Comparison of ENCODE assay signal across 7 cellular contexts in the genomic region with DNA sequence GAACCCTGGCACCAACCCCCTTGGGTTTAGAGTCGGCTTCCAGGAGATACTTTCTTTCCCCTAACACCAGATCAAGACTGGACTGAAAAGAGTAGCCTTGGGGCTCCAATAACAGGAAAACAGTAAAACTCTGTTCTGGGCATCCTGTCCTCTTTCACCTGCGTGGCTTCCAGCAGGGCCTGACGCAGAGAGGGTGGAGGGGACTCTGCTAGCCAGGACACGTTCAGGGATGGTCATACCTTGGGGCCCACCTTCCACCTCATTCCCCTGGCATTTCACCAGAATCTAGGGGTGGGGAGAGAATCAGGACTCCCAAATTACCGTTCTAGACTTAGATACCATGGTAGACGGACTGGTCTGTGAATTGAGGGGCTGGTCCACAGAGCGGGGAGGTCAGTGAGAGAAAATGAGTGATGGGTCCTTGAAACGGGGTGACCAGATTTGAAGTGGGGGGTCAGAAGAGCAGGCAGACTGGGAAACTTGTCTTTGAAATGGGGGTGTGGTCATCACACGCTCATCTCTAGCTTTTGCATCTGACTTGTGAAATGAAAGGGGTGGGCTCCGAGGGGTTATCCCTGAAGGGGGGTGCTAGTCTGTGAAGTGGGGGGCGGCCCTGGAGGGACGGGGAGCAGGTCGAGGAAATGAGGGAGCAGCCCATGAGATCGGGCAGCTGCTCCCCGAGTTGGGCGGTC. TPM values are rescaled to one million over a fixed set of nuclear protein-coding genes. Genes with fewer than 3 reads are reported as not detected.
DNase-seq lines count a peak whose midpoint lies in the region; ATAC-seq, FAIRE-seq and TF ChIP-seq lines count a peak whose summit lies in the region.

No MANE protein-coding gene starts in this region.

- no peak for TF ChIP-seq CTCF in astrocyte of the spinal cord (IDR thresholded peaks at IDR 0.05; ENCODE audit: low read depth, low read length)
- TF ChIP-seq CTCF in HepG2 (CRISPR knock-in tag; IDR thresholded peaks at IDR 0.05) = no peak
- TF ChIP-seq CTCF in testis (IDR thresholded peaks at IDR 0.05) = no peak

- no peak for TF ChIP-seq EP300 in HepG2 (IDR thresholded peaks at IDR 0.05; ENCODE audit: low read depth in 2 of 2, low read length in 2 of 2)
- TF ChIP-seq EP300 in HepG2 (CRISPR knock-in tag; IDR thresholded peaks at IDR 0.05; ENCODE audit: borderline replicate concordance) = no peak

- in situ Hi-C loops in astrocyte of the spinal cord (cut with HindIII; ENCODE audit: low sequenced_read_pairs) = no loop called here
- in situ Hi-C loops in HepG2 (cut with HindIII; ENCODE audit: extremely low pct_ligation_motif_present, low pct_unique_long_range_greater_than_20kb) = loop anchor here (5.0 to 10.0 kb wide), 2 partner anchors 32 to 50 kb away; no protein-coding TSS in a partner anchor

- no peaks in the 10 kb centered on the region for H3K79me2 ChIP-seq in Karpas-422 (ENCODE audit: low read length)
- H3K79me2 ChIP-seq in HepG2 (ENCODE audit: insufficient read depth, low read length) = peaks cover 41% of the 10 kb centered on the region

- H3K9me3 ChIP-seq in Karpas-422 (ENCODE audit: low read length) = no peaks in the 10 kb centered on the region
- H3K9me3 ChIP-seq in HepG2 (ENCODE audit: low read length) = no peaks in the 10 kb centered on the region
- no peaks in the 10 kb centered on the region for H3K9me3 ChIP-seq in testis

- FAIRE-seq in HepG2 (lab: Jason Lieb, UNC) = no peak
- FAIRE-seq in urothelium cell line (lab: Jason Lieb, UNC) = no peak

- peak; percentile 12; the same call in 1 of the 3 replicates for ATAC-seq in HepG2
- no peak for ATAC-seq in GM21360 (IDR thresholded peaks at IDR 0.05; ENCODE audit: unreplicated experiment)

- BruUV-seq in HepG2 (replicated peaks; lab: Mats Ljungman, UMichigan) = no TSS peak

- WGBS in HepG2 (ENCODE audit: low lambda C conversion rate) = 16% methylated on average over 14 of the region's 16 CpGs
- 8% methylated on average over 14 to 16 of the region's 16 CpGs for WGBS in testis, 2 donors

- intact Hi-C loops in HepG2 (cut with micrococcal nuclease; ENCODE audit: unreplicated experiment) = loop anchor here (1.0 kb wide), 1 partner anchor 36 kb away; no protein-coding TSS in a partner anchor
- intact Hi-C loops in testis (cut with DNase I; ENCODE audit: low total_unique reads) = no loop called here

- no peaks in the 10 kb centered on the region for H3K36me3 ChIP-seq in Karpas-422 (ENCODE audit: insufficient read depth, low read length)
- H3K36me3 ChIP-seq in HepG2 (replicated peaks in 1 of 2; ENCODE audit: control insufficient read depth in 1 of 2, insufficient read depth in 2 of 2, low read length in 2 of 2) = no peaks in the 10 kb centered on the region; a peak in 2 of 5 replicates
- H3K36me3 ChIP-seq in testis (ENCODE audit: low read depth, missing control alignments) = no peaks in the 10 kb centered on the region

- CTCF ChIA-PET in HepG2 (lab: Yijun Ruan, JAX; ENCODE audit: low intra/inter-chr PET ratio, low total read pairs) = interaction anchor here (1.9 to 4.0 kb wide), 2 partner anchors 30 to 36 kb away, joined by 20 to 51 read pairs; no protein-coding TSS in a partner anchor

- H3K4me2 ChIP-seq in Karpas-422 (ENCODE audit: low read depth, low read length, poor library complexity, severe bottlenecking) (peak overlapping the region; percentile 96), HepG2 (ENCODE audit: low read depth, low read length) (peak overlapping the region; percentile 85)

- POLR2A ChIA-PET in HepG2 (lab: Yijun Ruan, JAX) = interaction anchor here (0.7 to 13.4 kb wide), 9 partner anchors 27 to 715 kb away, joined by 3 to 265 read pairs (median 6); a partner anchor contains a TSS

- H3K9me2 ChIP-seq in Karpas-422 (replicated peaks; ENCODE audit: insufficient read depth, low read length) = no peaks in the 10 kb centered on the region

- H3K27ac ChIP-seq in Karpas-422 (ENCODE audit: low read length) (no peak overlapping the region), HepG2 (ENCODE audit: extremely low read length, insufficient read depth, low read length) (no peak overlapping the region), testis (peak overlapping the region; percentile 94 to 95)

- H2AFZ ChIP-seq in Karpas-422 (ENCODE audit: low read length) (peak overlapping the region; percentile 62), HepG2 (ENCODE audit: low read length) (no peak overlapping the region)

- peaks cover 15% of the 10 kb centered on the region for H3K4me1 ChIP-seq in Karpas-422 (ENCODE audit: low read length)
- peaks cover 80% of the 10 kb centered on the region for H3K4me1 ChIP-seq in HepG2 (ENCODE audit: insufficient read depth, low read length)
- peaks cover 39% of the 10 kb centered on the region for H3K4me1 ChIP-seq in testis

- no peaks in the 10 kb centered on the region for H3K27me3 ChIP-seq in Karpas-422 (ENCODE audit: low read length)
- H3K27me3 ChIP-seq in HepG2 (ENCODE audit: control insufficient read depth in 1 of 2, insufficient read depth in 2 of 2, low read length in 2 of 2) = no peaks in the 10 kb centered on the region
- no peaks in the 10 kb centered on the region for H3K27me3 ChIP-seq in testis

- H3K9ac ChIP-seq in Karpas-422 (ENCODE audit: low read length) (peak overlapping the region; percentile 74), HepG2 (ENCODE audit: insufficient read depth, low read depth, low read length) (peak overlapping the region; percentile 84)

- DNase-seq in Karpas-422 = no peak
- DNase-seq in astrocyte of the spinal cord (ENCODE audit: low read depth, low spot score) = no peak
- no peak for DNase-seq in HepG2 (ENCODE audit: low spot score)
- DNase-seq in testis = no peak
- DNase-seq in retina = no peak
- no peak for DNase-seq in urothelium cell line (ENCODE audit: low spot score)

- TF ChIP-seq RAD21 in HepG2 (CRISPR knock-in tag; IDR thresholded peaks at IDR 0.05) = no peak

- peaks cover 11% of the 10 kb centered on the region for H4K20me1 ChIP-seq in Karpas-422 (ENCODE audit: insufficient read depth, low read depth, low read length)
- peaks cover 3% of the 10 kb centered on the region; the same call in 1 of the 2 replicates for H4K20me1 ChIP-seq in HepG2 (ENCODE audit: insufficient read depth, low read length)

- TF ChIP-seq POLR2A in HepG2 (IDR thresholded peaks at IDR 0.05; ENCODE audit: insufficient read depth in 1 of 2, low read depth in 2 of 2, low read length in 2 of 2) = no peak
- TF ChIP-seq POLR2A in testis (IDR thresholded peaks at IDR 0.05) = no peak

- H3K4me3 ChIP-seq in Karpas-422 (ENCODE audit: low read length) (peak overlapping the region; percentile 79), astrocyte of the spinal cord (ENCODE audit: low read depth, low read length) (peak overlapping the region; percentile 93), HepG2 (replicated peaks in 1 of 3; ENCODE audit: insufficient read depth in 1 of 3, low read depth in 2 of 3, low read length in 3 of 3) (peak overlapping the region; percentile 76 to 97 (median 88)), testis (peak overlapping the region; percentile 94 to 95)

RNA-seq across cellular contexts. Expression of a gene that starts 0.9 kb away (rescaled TPM):
- 1.9 and 2.5 TPM in 2 replicates for total RNA-seq in Karpas-422 (2014; rRNA removed; shearing (Covaris generic); ENCODE audit: low replicate concordance)
- total RNA-seq in HepG2 (2016; rRNA removed; fragmentation: Illumina TruSeq; extraction: Trizol) (13.6 and 14.2 TPM in 2 replicates), testis (10 to 100 TPM; 81.8 to 84.9 TPM)
- total RNA-seq in HepG2 (2016; cell fraction: cytosol; rRNA removed; fragmentation: Illumina TruSeq; extraction: Trizol; ENCODE audit: low read depth) = 2.8 and 2.9 TPM in 2 replicates
- total RNA-seq in HepG2 (2016; cell fraction: insoluble cytoplasmic fraction; rRNA removed; fragmentation: Illumina TruSeq; extraction: Trizol) = 10.2 and 11.3 TPM in 2 replicates
- 10.5 and 13.4 TPM in 2 replicates for total RNA-seq in HepG2 (2016; cell fraction: membrane; rRNA removed; fragmentation: Illumina TruSeq; extraction: Trizol)
- total RNA-seq in HepG2 (2016; cell fraction: nucleus; rRNA removed; fragmentation: Illumina TruSeq; extraction: Trizol) = 10.6 and 14.0 TPM in 2 replicates
- polyA plus RNA-seq in HepG2 (2011; rRNA removed) (13.9 and 14.2 TPM in 2 replicates), testis (ENCODE audit: insufficient read depth, low read depth, low replicate concordance) (89.6 TPM)
- polyA plus RNA-seq in HepG2 (2011; cell fraction: cytosol; rRNA removed) = 5.8 and 6.3 TPM in 2 replicates
- polyA plus RNA-seq in HepG2 (2011; cell fraction: nucleus; rRNA removed) = 34.5 and 43.7 TPM in 2 replicates
- 18.0 and 21.4 TPM in 2 replicates for polyA plus RNA-seq in HepG2 (2012)
- 3.3 and 3.4 TPM in 2 replicates for polyA plus RNA-seq in HepG2 (2016; cell fraction: cytosol; fragmentation: Illumina TruSeq; extraction: Trizol; ENCODE audit: low read depth)
- 20.0 and 28.0 TPM in 2 replicates for polyA plus RNA-seq in HepG2 (2016; cell fraction: insoluble cytoplasmic fraction; fragmentation: Illumina TruSeq; extraction: Trizol; ENCODE audit: low read depth)
- polyA plus RNA-seq in HepG2 (2016; cell fraction: membrane; fragmentation: Illumina TruSeq; extraction: Trizol; ENCODE audit: low read depth) = 14.1 and 14.2 TPM in 2 replicates
- polyA plus RNA-seq in HepG2 (2016; cell fraction: nucleus; fragmentation: Illumina TruSeq; extraction: Trizol; ENCODE audit: insufficient read depth, low read depth) = 43.9 and 49.3 TPM in 2 replicates
- 26.4 and 40.4 TPM in 2 replicates for polyA minus RNA-seq in HepG2 (2011; rRNA and poly(A)+ RNA removed; ENCODE audit: low replicate concordance)
- polyA minus RNA-seq in HepG2 (2011; cell fraction: cytosol; rRNA and poly(A)+ RNA removed) = 6.4 and 8.2 TPM in 2 replicates
- polyA minus RNA-seq in HepG2 (2011; cell fraction: nucleus; rRNA and poly(A)+ RNA removed) = 10.3 and 10.7 TPM in 2 replicates

RNA-seq across cellular contexts. Expression of a gene that starts 27.0 kb away (rescaled TPM):
- under 0.01 TPM in 2 replicates for total RNA-seq in Karpas-422 (2014; rRNA removed; shearing (Covaris generic); ENCODE audit: low replicate concordance)
- total RNA-seq in HepG2 (2016; rRNA removed; fragmentation: Illumina TruSeq; extraction: Trizol) (1,104 and 11,327 TPM in 2 replicates), testis (under 1 TPM; under 0.01 TPM)
- 75,622 and 87,357 TPM in 2 replicates for total RNA-seq in HepG2 (2016; cell fraction: cytosol; rRNA removed; fragmentation: Illumina TruSeq; extraction: Trizol; ENCODE audit: low read depth)
- 1,281 and 10,696 TPM in 2 replicates for total RNA-seq in HepG2 (2016; cell fraction: insoluble cytoplasmic fraction; rRNA removed; fragmentation: Illumina TruSeq; extraction: Trizol)
- 7,098 and 8,950 TPM in 2 replicates for total RNA-seq in HepG2 (2016; cell fraction: membrane; rRNA removed; fragmentation: Illumina TruSeq; extraction: Trizol)
- total RNA-seq in HepG2 (2016; cell fraction: nucleus; rRNA removed; fragmentation: Illumina TruSeq; extraction: Trizol) = 36,023 and 40,311 TPM in 2 replicates
- polyA plus RNA-seq in HepG2 (2011; rRNA removed) (under 0.01 TPM in 2 replicates), testis (ENCODE audit: insufficient read depth, low read depth, low replicate concordance) (not detected)
- under 0.01 TPM in 2 replicates for polyA plus RNA-seq in HepG2 (2011; cell fraction: cytosol; rRNA removed)
- under 0.01 TPM in 2 replicates for polyA plus RNA-seq in HepG2 (2011; cell fraction: nucleus; rRNA removed)
- 161 and 363 TPM in 2 replicates for polyA plus RNA-seq in HepG2 (2012)
- 126 TPM in 1 of 2 replicates, not detected in the other for polyA plus RNA-seq in HepG2 (2016; cell fraction: cytosol; fragmentation: Illumina TruSeq; extraction: Trizol; ENCODE audit: low read depth)
- polyA plus RNA-seq in HepG2 (2016; cell fraction: insoluble cytoplasmic fraction; fragmentation: Illumina TruSeq; extraction: Trizol; ENCODE audit: low read depth) = not detected in 2 replicates
- polyA plus RNA-seq in HepG2 (2016; cell fraction: membrane; fragmentation: Illumina TruSeq; extraction: Trizol; ENCODE audit: low read depth) = not detected in 2 replicates
- polyA plus RNA-seq in HepG2 (2016; cell fraction: nucleus; fragmentation: Illumina TruSeq; extraction: Trizol; ENCODE audit: insufficient read depth, low read depth) = 46.8 TPM in 1 of 2 replicates, not detected in the other
- polyA minus RNA-seq in HepG2 (2011; rRNA and poly(A)+ RNA removed; ENCODE audit: low replicate concordance) = under 0.01 TPM in 2 replicates
- polyA minus RNA-seq in HepG2 (2011; cell fraction: cytosol; rRNA and poly(A)+ RNA removed) = 35,022 and 47,630 TPM in 2 replicates
- under 0.01 TPM in 2 replicates for polyA minus RNA-seq in HepG2 (2011; cell fraction: nucleus; rRNA and poly(A)+ RNA removed)

RNA-seq across cellular contexts. Expression of a gene that starts 28.4 kb away (rescaled TPM):
- under 0.01 TPM in 2 replicates for total RNA-seq in Karpas-422 (2014; rRNA removed; shearing (Covaris generic); ENCODE audit: low replicate concordance)
- total RNA-seq in HepG2 (2016; rRNA removed; fragmentation: Illumina TruSeq; extraction: Trizol) (623 and 7,407 TPM in 2 replicates), testis (under 1 TPM; under 0.01 TPM)
- 43,967 and 49,615 TPM in 2 replicates for total RNA-seq in HepG2 (2016; cell fraction: cytosol; rRNA removed; fragmentation: Illumina TruSeq; extraction: Trizol; ENCODE audit: low read depth)
- total RNA-seq in HepG2 (2016; cell fraction: insoluble cytoplasmic fraction; rRNA removed; fragmentation: Illumina TruSeq; extraction: Trizol) = 747 and 6,785 TPM in 2 replicates
- total RNA-seq in HepG2 (2016; cell fraction: membrane; rRNA removed; fragmentation: Illumina TruSeq; extraction: Trizol) = 4,501 and 5,797 TPM in 2 replicates
- total RNA-seq in HepG2 (2016; cell fraction: nucleus; rRNA removed; fragmentation: Illumina TruSeq; extraction: Trizol) = 25,631 and 27,214 TPM in 2 replicates
- polyA plus RNA-seq in HepG2 (2011; rRNA removed) (not detected in 2 replicates), testis (ENCODE audit: insufficient read depth, low read depth, low replicate concordance) (not detected)
- under 0.01 TPM in 2 replicates for polyA plus RNA-seq in HepG2 (2011; cell fraction: cytosol; rRNA removed)
- polyA plus RNA-seq in HepG2 (2011; cell fraction: nucleus; rRNA removed) = under 0.01 TPM in 2 replicates
- 161 and 404 TPM in 2 replicates for polyA plus RNA-seq in HepG2 (2012)
- 58.8 TPM in 1 of 2 replicates, not detected in the other for polyA plus RNA-seq in HepG2 (2016; cell fraction: cytosol; fragmentation: Illumina TruSeq; extraction: Trizol; ENCODE audit: low read depth)
- polyA plus RNA-seq in HepG2 (2016; cell fraction: insoluble cytoplasmic fraction; fragmentation: Illumina TruSeq; extraction: Trizol; ENCODE audit: low read depth) = not detected in 2 replicates
- polyA plus RNA-seq in HepG2 (2016; cell fraction: membrane; fragmentation: Illumina TruSeq; extraction: Trizol; ENCODE audit: low read depth) = not detected in 2 replicates
- 62.4 TPM in 1 of 2 replicates, not detected in the other for polyA plus RNA-seq in HepG2 (2016; cell fraction: nucleus; fragmentation: Illumina TruSeq; extraction: Trizol; ENCODE audit: insufficient read depth, low read depth)
- polyA minus RNA-seq in HepG2 (2011; rRNA and poly(A)+ RNA removed; ENCODE audit: low replicate concordance) = under 0.01 TPM in 2 replicates
- 32,519 and 40,246 TPM in 2 replicates for polyA minus RNA-seq in HepG2 (2011; cell fraction: cytosol; rRNA and poly(A)+ RNA removed)
- polyA minus RNA-seq in HepG2 (2011; cell fraction: nucleus; rRNA and poly(A)+ RNA removed) = under 0.01 TPM in 2 replicates

RNA-seq across cellular contexts. Expression of a gene that starts 37.5 kb away (rescaled TPM):
- 0.54 and 0.67 TPM in 2 replicates for total RNA-seq in Karpas-422 (2014; rRNA removed; shearing (Covaris generic); ENCODE audit: low replicate concordance)
- total RNA-seq in HepG2 (2016; rRNA removed; fragmentation: Illumina TruSeq; extraction: Trizol) (3.4 and 7.0 TPM in 2 replicates), testis (1 to 10 TPM; 3.3 to 5.0 TPM)
- total RNA-seq in HepG2 (2016; cell fraction: cytosol; rRNA removed; fragmentation: Illumina TruSeq; extraction: Trizol; ENCODE audit: low read depth) = 1.7 and 1.8 TPM in 2 replicates
- 3.3 and 4.9 TPM in 2 replicates for total RNA-seq in HepG2 (2016; cell fraction: insoluble cytoplasmic fraction; rRNA removed; fragmentation: Illumina TruSeq; extraction: Trizol)
- 1.4 and 1.9 TPM in 2 replicates for total RNA-seq in HepG2 (2016; cell fraction: membrane; rRNA removed; fragmentation: Illumina TruSeq; extraction: Trizol)
- total RNA-seq in HepG2 (2016; cell fraction: nucleus; rRNA removed; fragmentation: Illumina TruSeq; extraction: Trizol) = 1.8 and 2.1 TPM in 2 replicates
- polyA plus RNA-seq in HepG2 (2011; rRNA removed) (4.8 and 5.8 TPM in 2 replicates), testis (ENCODE audit: insufficient read depth, low read depth, low replicate concordance) (10.0 TPM)
- polyA plus RNA-seq in HepG2 (2011; cell fraction: cytosol; rRNA removed) = 4.1 and 5.0 TPM in 2 replicates
- polyA plus RNA-seq in HepG2 (2011; cell fraction: nucleus; rRNA removed) = 2.5 and 3.0 TPM in 2 replicates
- polyA plus RNA-seq in HepG2 (2012) = 4.1 and 6.6 TPM in 2 replicates
- polyA plus RNA-seq in HepG2 (2016; cell fraction: cytosol; fragmentation: Illumina TruSeq; extraction: Trizol; ENCODE audit: low read depth) = 0.69 and 0.86 TPM in 2 replicates
- polyA plus RNA-seq in HepG2 (2016; cell fraction: insoluble cytoplasmic fraction; fragmentation: Illumina TruSeq; extraction: Trizol; ENCODE audit: low read depth) = 4.5 and 4.9 TPM in 2 replicates
- polyA plus RNA-seq in HepG2 (2016; cell fraction: membrane; fragmentation: Illumina TruSeq; extraction: Trizol; ENCODE audit: low read depth) = 0.82 and 0.95 TPM in 2 replicates
- polyA plus RNA-seq in HepG2 (2016; cell fraction: nucleus; fragmentation: Illumina TruSeq; extraction: Trizol; ENCODE audit: insufficient read depth, low read depth) = 2.4 and 2.7 TPM in 2 replicates
- 0.91 and 4.7 TPM in 2 replicates for polyA minus RNA-seq in HepG2 (2011; rRNA and poly(A)+ RNA removed; ENCODE audit: low replicate concordance)
- polyA minus RNA-seq in HepG2 (2011; cell fraction: cytosol; rRNA and poly(A)+ RNA removed) = 0.79 and 1.8 TPM in 2 replicates
- 2.3 and 3.9 TPM in 2 replicates for polyA minus RNA-seq in HepG2 (2011; cell fraction: nucleus; rRNA and poly(A)+ RNA removed)

Comparison
In these comparisons a context has a peak if more than half of its experiments do, and no peak if none do; other contexts are left out.
1. H3K27ac ChIP-seq: peak in testis (2 of 2); none in Karpas-422 (single experiment) and HepG2 (single experiment).
2. RNA of a gene that starts 27.0 kb away (total RNA-seq): 1,104 to 87,357 TPM in HepG2; under 0.01 TPM in Karpas-422 and under 0.01 TPM in testis; every median in the first group is over 1,000 times any median in the second.
3. RNA of a gene that starts 28.4 kb away (total RNA-seq): 623 to 49,615 TPM in HepG2; under 0.01 TPM in Karpas-422 and under 0.01 TPM in testis; every median in the first group is over 100 times any median in the second.
4. Peak in every context shown above with its lines, with median percentiles within 50 percentile points of each other: H3K4me3 ChIP-seq.